In genomic region chr22:22600862-22601261, GRCh38 we compare ENCODE assay signal across 39 cellular contexts. TPM values are rescaled to one million over a fixed set of nuclear protein-coding genes. Genes with fewer than 3 reads are reported as not detected.
"Had no signal": no experiment of that assay in that cellular context is flagged by ENCODE, and none has a peak within 500 bp of the region (broad histone marks: within the 10 kb centered on the region; RNA-seq: fewer than 3 reads in every experiment).

No MANE protein-coding gene starts in this region.

- H3K27me3 ChIP-seq: adrenal gland, body of pancreas, breast epithelium had no signal

- H3K27ac Mint-ChIP-seq: activated B cell treated with CpG ODN at 0.5 μM for 24 hours; activated CD4-positive, alpha-beta memory T cell treated with anti-CD3 and anti-CD28 coated beads for 36 hours; activated CD4-positive, alpha-beta T cell treated with anti-CD3 and anti-CD28 coated beads, Interleukin-2, amount 10 ng/mL, durations not matched to agents 24 days and 14 days; activated CD8-positive, alpha-beta T cell treated with anti-CD3 and anti-CD28 coated beads for 36 hours; activated naive CD4-positive, alpha-beta T cell treated with anti-CD3 and anti-CD28 coated beads for 36 hours; activated naive CD4-positive, alpha-beta T cell treated with anti-CD3 and anti-CD28 coated beads, Interleukin-2, amount 50 U/mL, for 72 hours; activated naive CD8-positive, alpha-beta T cell treated with anti-CD3 and anti-CD28 coated beads for 36 hours; activated T-cell treated with anti-CD3 and anti-CD28 coated beads, Interleukin-2, amount 50 U/mL, for 72 hours; activated T-helper 1 cell treated with anti-CD3 and anti-CD28 coated beads, Interleukin-12 subunit alpha, Interleukin-12 subunit beta, Interleukin-2, Interleukin-4 antibody, amounts not matched to agents 30 ng/mL and 10 ng/mL and 1 ng/mL, durations not matched to agents 14 hours and 24 hours and 36 hours; activated T-helper 17 cell treated with anti-CD3 and anti-CD28 coated beads, Interleukin-2, amount 50 U/mL, for 72 hours; T-helper 1 cell treated with Interleukin-12 subunit alpha and Interleukin-12 subunit beta and Interleukin-4 antibody, amounts not matched to agents 30 μg/mL and 1 μg/mL, for 36 hours; T-helper 2 cell treated with Interferon-gamma antibody and Interleukin-4, amounts not matched to agents 5 μg/mL and 100 μg/mL, for 36 hours had no signal

- H3K9me3 ChIP-seq: adrenal gland, body of pancreas, breast epithelium had no signal

- H3K4me1 ChIP-seq: adrenal gland, body of pancreas, breast epithelium had no signal

- H3K4me3 ChIP-seq: adrenal gland, body of pancreas, breast epithelium had no signal

- H3K4me1 Mint-ChIP-seq: activated CD4-positive, alpha-beta T cell treated with anti-CD3 and anti-CD28 coated beads, Interleukin-2, amount 10 ng/mL, durations not matched to agents 24 days and 14 days; activated T-helper 17 cell treated with anti-CD3 and anti-CD28 coated beads, Interleukin-2, amount 50 U/mL, for 72 hours had no signal

- H3K4me3 Mint-ChIP-seq: activated B cell treated with CpG ODN at 0.5 μM for 24 hours; activated CD4-positive, alpha-beta memory T cell treated with anti-CD3 and anti-CD28 coated beads for 36 hours; activated CD4-positive, alpha-beta T cell treated with anti-CD3 and anti-CD28 coated beads, Interleukin-2, amount 10 ng/mL, durations not matched to agents 24 days and 14 days; activated CD8-positive, alpha-beta T cell treated with anti-CD3 and anti-CD28 coated beads for 36 hours; activated naive CD4-positive, alpha-beta T cell treated with anti-CD3 and anti-CD28 coated beads for 36 hours; activated naive CD8-positive, alpha-beta T cell treated with anti-CD3 and anti-CD28 coated beads for 36 hours; activated T-cell treated with anti-CD3 and anti-CD28 coated beads, Interleukin-2, amount 50 U/mL, for 4 hours; activated T-cell treated with anti-CD3 and anti-CD28 coated beads, Interleukin-2, amount 50 U/mL, for 72 hours; activated T-helper 1 cell treated with anti-CD3 and anti-CD28 coated beads, Interleukin-12 subunit alpha, Interleukin-12 subunit beta, Interleukin-2, Interleukin-4 antibody, amounts not matched to agents 30 ng/mL and 10 ng/mL and 1 ng/mL, durations not matched to agents 14 hours and 24 hours and 36 hours; activated T-helper 17 cell treated with anti-CD3 and anti-CD28 coated beads, Interleukin-2, amount 50 U/mL, for 72 hours; T-helper 1 cell treated with Interleukin-12 subunit alpha and Interleukin-12 subunit beta and Interleukin-4 antibody, amounts not matched to agents 30 μg/mL and 1 μg/mL, for 36 hours; T-helper 2 cell treated with Interferon-gamma antibody and Interleukin-4, amounts not matched to agents 5 μg/mL and 100 μg/mL, for 36 hours had no signal

- DNase-seq: activated B cell treated with CpG ODN at 0.5 μM for 24 hours; activated CD4-positive, alpha-beta memory T cell treated with anti-CD3 and anti-CD28 coated beads for 36 hours; activated CD4-positive, alpha-beta T cell treated with anti-CD3 and anti-CD28 coated beads for 4 hours; activated CD4-positive, alpha-beta T cell treated with anti-CD3 and anti-CD28 coated beads, Interleukin-2, amount 50 U/mL, for 1 hour; activated CD4-positive, alpha-beta T cell treated with anti-CD3 and anti-CD28 coated beads, Interleukin-2, amount 50 U/mL, for 4 hours; activated CD4-positive, CD25-positive, alpha-beta regulatory T cell treated with anti-CD3 and anti-CD28 coated beads, Interleukin-2, amount 50 U/mL, for 72 hours; activated CD8-positive, alpha-beta memory T cell treated with anti-CD3 and anti-CD28 coated beads, Interleukin-2, amount 50 U/mL, for 4 hours; activated CD8-positive, alpha-beta T cell treated with anti-CD3 and anti-CD28 coated beads for 36 hours; activated effector memory CD4-positive, alpha-beta T cell treated with anti-CD3 and anti-CD28 coated beads, Interleukin-2, amount 50 U/mL, for 16 hours; activated gamma-delta T cell treated with Interleukin-2 at 50 U/mL for 16 hours; activated naive CD4-positive, alpha-beta T cell; activated naive CD4-positive, alpha-beta T cell treated with anti-CD3 and anti-CD28 coated beads for 36 hours; activated naive CD8-positive, alpha-beta T cell treated with anti-CD3 and anti-CD28 coated beads for 36 hours; activated T-cell treated with anti-CD3 and anti-CD28 coated beads for 4 hours; activated T-cell treated with anti-CD3 and anti-CD28 coated beads, Interleukin-2, amount 50 U/mL, for 1 hour; activated T-cell treated with anti-CD3 and anti-CD28 coated beads, Interleukin-2, amount 50 U/mL, for 4 hours; activated T-cell treated with anti-CD3 and anti-CD28 coated beads, Interleukin-2, amount 50 U/mL, for 72 hours; adrenal gland; amniotic stem cell; aorta; body of pancreas; brain microvascular endothelial cell; central memory CD4-positive, alpha-beta T cell; T-helper 1 cell; T-helper 2 cell; T-helper 9 cell had no signal

- FAIRE-seq: astrocyte, TTC549 had no signal

- H3K36me3 Mint-ChIP-seq: activated CD4-positive, alpha-beta memory T cell treated with anti-CD3 and anti-CD28 coated beads for 36 hours; activated naive CD4-positive, alpha-beta T cell treated with anti-CD3 and anti-CD28 coated beads, Interleukin-2, amount 50 U/mL, for 72 hours; activated naive CD8-positive, alpha-beta T cell treated with anti-CD3 and anti-CD28 coated beads for 36 hours had no signal

- H3K27me3 Mint-ChIP-seq: activated B cell treated with CpG ODN at 0.5 μM for 24 hours; activated CD4-positive, alpha-beta memory T cell treated with anti-CD3 and anti-CD28 coated beads for 36 hours; activated naive CD8-positive, alpha-beta T cell treated with anti-CD3 and anti-CD28 coated beads for 36 hours; activated T-helper 17 cell treated with anti-CD3 and anti-CD28 coated beads, Interleukin-2, amount 50 U/mL, for 72 hours had no signal

- H3K9me3 Mint-ChIP-seq: activated B cell treated with CpG ODN at 0.5 μM for 24 hours; activated CD4-positive, alpha-beta memory T cell treated with anti-CD3 and anti-CD28 coated beads for 36 hours; activated CD4-positive, alpha-beta T cell treated with anti-CD3 and anti-CD28 coated beads, Interleukin-2, amount 10 ng/mL, durations not matched to agents 24 days and 14 days; activated CD8-positive, alpha-beta T cell treated with anti-CD3 and anti-CD28 coated beads for 36 hours; activated naive CD4-positive, alpha-beta T cell treated with anti-CD3 and anti-CD28 coated beads for 36 hours; activated naive CD4-positive, alpha-beta T cell treated with anti-CD3 and anti-CD28 coated beads, Interleukin-2, amount 50 U/mL, for 72 hours; activated naive CD8-positive, alpha-beta T cell treated with anti-CD3 and anti-CD28 coated beads for 36 hours; activated T-cell treated with anti-CD3 and anti-CD28 coated beads, Interleukin-2, amount 50 U/mL, for 4 hours; activated T-cell treated with anti-CD3 and anti-CD28 coated beads, Interleukin-2, amount 50 U/mL, for 72 hours; activated T-helper 1 cell treated with anti-CD3 and anti-CD28 coated beads, Interleukin-12 subunit alpha, Interleukin-12 subunit beta, Interleukin-2, Interleukin-4 antibody, amounts not matched to agents 30 ng/mL and 10 ng/mL and 1 ng/mL, durations not matched to agents 14 hours and 24 hours and 36 hours; activated T-helper 17 cell treated with anti-CD3 and anti-CD28 coated beads, Interleukin-2, amount 50 U/mL, for 72 hours; T-helper 1 cell treated with Interleukin-12 subunit alpha and Interleukin-12 subunit beta and Interleukin-4 antibody, amounts not matched to agents 30 μg/mL and 1 μg/mL, for 36 hours; T-helper 2 cell treated with Interferon-gamma antibody and Interleukin-4, amounts not matched to agents 5 μg/mL and 100 μg/mL, for 36 hours had no signal

- H3K36me3 ChIP-seq: adrenal gland, brain microvascular endothelial cell, breast epithelium had no signal

- H3K27ac ChIP-seq: adrenal gland, body of pancreas, brain microvascular endothelial cell, breast epithelium, VCaP had no signal

RNA-seq across cellular contexts. Expression of gene PRAME, which starts 41.8 kb away (rescaled TPM):
- total RNA-seq: activated B cell treated with CpG ODN at 0.5 μM for 24 hours; activated CD4-positive, alpha-beta memory T cell treated with anti-CD3 and anti-CD28 coated beads for 36 hours; activated CD4-positive, alpha-beta T cell treated with anti-CD3 and anti-CD28 coated beads, Interleukin-2, amount 10 ng/mL, durations not matched to agents 24 days and 14 days; activated CD8-positive, alpha-beta memory T cell treated with anti-CD3 and anti-CD28 coated beads for 36 hours; activated CD8-positive, alpha-beta T cell treated with anti-CD3 and anti-CD28 coated beads for 36 hours; activated naive CD4-positive, alpha-beta T cell treated with anti-CD3 and anti-CD28 coated beads for 36 hours; activated naive CD8-positive, alpha-beta T cell treated with anti-CD3 and anti-CD28 coated beads for 36 hours; activated T-helper 1 cell treated with anti-CD3 and anti-CD28 coated beads, Interleukin-12 subunit alpha, Interleukin-12 subunit beta, Interleukin-2, Interleukin-4 antibody, amounts not matched to agents 30 ng/mL and 10 ng/mL and 1 ng/mL, durations not matched to agents 14 hours and 24 hours and 36 hours; activated T-helper 17 cell treated with anti-CD3 and anti-CD28 coated beads, Interleukin-2, amount 50 U/mL, for 72 hours; aorta; astrocyte; body of pancreas; cerebellum had no signal

RNA-seq across cellular contexts. Expression of gene GGTLC2, which starts 43.6 kb away (rescaled TPM):
- total RNA-seq: activated B cell treated with CpG ODN at 0.5 μM for 24 hours; activated CD4-positive, alpha-beta memory T cell treated with anti-CD3 and anti-CD28 coated beads for 36 hours; activated CD4-positive, alpha-beta T cell treated with anti-CD3 and anti-CD28 coated beads, Interleukin-2, amount 10 ng/mL, durations not matched to agents 24 days and 14 days; activated CD8-positive, alpha-beta memory T cell treated with anti-CD3 and anti-CD28 coated beads for 36 hours; activated CD8-positive, alpha-beta T cell treated with anti-CD3 and anti-CD28 coated beads for 36 hours; activated naive CD4-positive, alpha-beta T cell treated with anti-CD3 and anti-CD28 coated beads for 36 hours; activated naive CD4-positive, alpha-beta T cell treated with anti-CD3 and anti-CD28 coated beads, Interleukin-2, amount 50 U/mL, for 72 hours; activated naive CD8-positive, alpha-beta T cell treated with anti-CD3 and anti-CD28 coated beads for 36 hours; activated T-cell treated with anti-CD3 and anti-CD28 coated beads, Interleukin-2, amount 50 U/mL, for 4 hours; activated T-cell treated with anti-CD3 and anti-CD28 coated beads, Interleukin-2, amount 50 U/mL, for 72 hours; activated T-helper 1 cell treated with anti-CD3 and anti-CD28 coated beads, Interleukin-12 subunit alpha, Interleukin-12 subunit beta, Interleukin-2, Interleukin-4 antibody, amounts not matched to agents 30 ng/mL and 10 ng/mL and 1 ng/mL, durations not matched to agents 14 hours and 24 hours and 36 hours; activated T-helper 17 cell treated with anti-CD3 and anti-CD28 coated beads, Interleukin-2, amount 50 U/mL, for 72 hours; adrenal gland; aorta; astrocyte; body of pancreas; breast epithelium; cardiac septum; cerebellum had no signal
